ENCODE assay signal across 21 cellular contexts in the genomic region with DNA sequence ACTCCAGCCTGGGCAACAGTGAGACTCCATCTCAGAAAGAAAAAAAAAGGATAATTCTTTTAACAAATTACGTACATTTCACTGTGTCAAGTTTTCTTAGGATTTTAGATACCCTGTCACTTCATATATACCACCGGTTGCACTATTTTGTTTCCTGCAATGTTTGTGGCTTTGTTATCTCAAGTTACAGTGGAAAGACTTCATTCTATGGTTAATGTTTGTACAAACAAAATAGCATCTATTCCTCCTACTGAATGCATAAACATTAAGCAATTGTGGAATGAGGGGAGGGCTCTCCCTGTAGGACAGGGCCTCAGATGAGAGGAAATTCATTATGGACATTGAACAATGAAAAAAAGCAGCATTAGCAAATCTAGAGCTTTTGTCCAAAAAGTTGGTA.
"Had no signal": no experiment of that assay in that cellular context is flagged by ENCODE, and none has a peak within 500 bp of the region (broad histone marks: within the 10 kb centered on the region; RNA-seq: fewer than 3 reads in every experiment).

No MANE protein-coding gene starts in this region.

- H3K4me3 ChIP-seq: SJSA1, SK-N-MC had no signal

- H3K27me3 ChIP-seq: SJSA1 had no signal

- H3K27ac ChIP-seq: HL-60, SJSA1, SK-N-MC had no signal

- H3K9me3 ChIP-seq: SJSA1 had no signal

- DNase-seq: KBM-7, MV-4-11, NCI-H1092, NCI-H1105 treated with DMSO at 0.1 percent for 48 hours, NCI-H1417 treated with DMSO at 0.1 percent for 48 hours, NCI-H146, NCI-H1694 treated with DMSO at 0.1 percent for 48 hours, NCI-H1930, NCI-H2081, NCI-H2171, NCI-H226, NCI-H446, NCI-H510A, NCI-H69, NCI-H774, Right ventricle myocardium superior, RPMI8226, SIG-M5 had no signal
